ENCODE assay signal across 14 cellular contexts in the genomic region with DNA sequence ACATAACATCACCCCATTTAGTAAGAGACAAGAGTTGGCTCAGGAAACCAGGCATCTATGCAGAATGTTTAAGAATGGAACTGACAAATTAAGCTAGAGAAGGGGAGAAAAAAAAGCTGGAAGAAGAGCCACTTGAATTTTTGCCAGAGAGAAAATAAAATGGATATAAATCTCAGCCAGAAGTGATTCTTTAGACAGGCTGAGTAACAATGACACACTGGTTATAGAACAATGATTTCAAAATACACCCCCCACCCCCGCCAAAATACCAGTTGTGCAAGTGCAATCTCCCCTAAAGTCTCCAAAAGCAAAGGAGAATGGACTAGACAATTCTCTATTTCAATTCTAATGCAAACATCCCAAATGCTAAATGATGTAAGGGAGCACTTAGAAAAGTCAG. TPM values are rescaled to one million over a fixed set of nuclear protein-coding genes. Genes with fewer than 3 reads are reported as not detected.
DNase-seq lines count a peak whose midpoint lies in the region; ATAC-seq and TF ChIP-seq lines count a peak whose summit lies in the region.
"Had no signal": no experiment of that assay in that cellular context is flagged by ENCODE, and none has a peak within 500 bp of the region (broad histone marks: within the 10 kb centered on the region; RNA-seq: fewer than 3 reads in every experiment).

No MANE protein-coding gene starts in this region.

- peaks cover 0 to 29% of the 10 kb centered on the region in 2 donors for H3K36me3 ChIP-seq in gastroesophageal sphincter
- H3K36me3 ChIP-seq in subcutaneous abdominal adipose tissue (ENCODE audit: control insufficient read depth in 5 of 5, insufficient read depth in 5 of 5, low read length in 5 of 5): peaks cover 0 to 20% (median 2%) of the 10 kb centered on the region in 5 donors

- H3K9me3 ChIP-seq in gastroesophageal sphincter (no peaks in the 10 kb centered on the region), subcutaneous abdominal adipose tissue (ENCODE audit: control insufficient read depth in 5 of 5, low read length in 5 of 5) (no peaks in the 10 kb centered on the region)

- H3K27me3 ChIP-seq in gastroesophageal sphincter (no peaks in the 10 kb centered on the region), subcutaneous abdominal adipose tissue (ENCODE audit: control insufficient read depth in 5 of 5, insufficient read depth in 4 of 5, low read length in 5 of 5) (no peaks in the 10 kb centered on the region)

- H3K4me1 ChIP-seq in gastroesophageal sphincter (peaks cover 14 to 62% (median 30%) of the 10 kb centered on the region in 3 donors), subcutaneous abdominal adipose tissue (ENCODE audit: control insufficient read depth in 5 of 5, insufficient read depth in 5 of 5, low read length in 5 of 5) (peaks cover 0 to 34% (median 29%) of the 10 kb centered on the region in 5 donors)

- TF ChIP-seq POLR2A in gastroesophageal sphincter (IDR thresholded peaks at IDR 0.05): no peak

- H3K27ac ChIP-seq in gastroesophageal sphincter (peak overlapping the region in 3 of 4 donors; percentile 46 to 79 (median 58)), subcutaneous abdominal adipose tissue (ENCODE audit: low read depth, low read length) (peak overlapping the region; percentile 39)

- TF ChIP-seq CTCF in gastroesophageal sphincter (IDR thresholded peaks at IDR 0.05): no peak

- no peak overlapping the region for H3K4me3 ChIP-seq in gastroesophageal sphincter
- no peak overlapping the region for H3K4me3 ChIP-seq in subcutaneous abdominal adipose tissue (ENCODE audit: low read depth in 1 of 5, low read length in 5 of 5)

- no peaks in the 10 kb centered on the region for H3K9me3 Mint-ChIP-seq in activated T-cell treated with anti-CD3 and anti-CD28 coated beads, Interleukin-2, amount 50 U/mL, for 72 hours
- H3K9me3 Mint-ChIP-seq: T-cell had no signal

- no peak for DNase-seq in activated T-cell treated with anti-CD3 and anti-CD28 coated beads, Interleukin-2, amount 50 U/mL, for 72 hours
- DNase-seq in activated T-cell treated with anti-CD3 and anti-CD28 coated beads, Interleukin-2, amount 50 U/mL, for 48 hours: no peak
- peak; percentile 52 for DNase-seq in amniotic epithelial cell (ENCODE audit: low read depth)
- DNase-seq in KG1 (lab: John Stamatoyannopoulos, UW): no peak
- DNase-seq in amygdala (lab: John Stamatoyannopoulos, UW): no peak
- DNase-seq: ACHN; DMS79; erythroblast; NCI-H1436 treated with DMSO at 0.1 percent for 48 hours; NK-92 treated with Interleukin-12 subunit alpha and Interleukin-12 subunit beta, amount 100 ng/mL, for 24 hours; T-cell had no signal

- peaks cover 7 to 13% of the 10 kb centered on the region in 2 donors for H3K36me3 Mint-ChIP-seq in activated T-cell treated with anti-CD3 and anti-CD28 coated beads, Interleukin-2, amount 50 U/mL, for 72 hours (ENCODE audit: insufficient read depth in 2 of 2)

- ATAC-seq in activated T-cell treated with anti-CD3 and anti-CD28 coated beads, Interleukin-2, amount 50 U/mL, for 72 hours (replicated peaks in 1 of 2): no peak
- ATAC-seq in gastroesophageal sphincter (peak; percentile 52), HG02981 (IDR thresholded peaks at IDR 0.05; ENCODE audit: unreplicated experiment) (no peak)
- ATAC-seq: T-cell had no signal

- no peaks in the 10 kb centered on the region for H3K27me3 Mint-ChIP-seq in activated T-cell treated with anti-CD3 and anti-CD28 coated beads, Interleukin-2, amount 50 U/mL, for 72 hours (ENCODE audit: low read depth)
- H3K27me3 Mint-ChIP-seq: T-cell had no signal

- H3K9ac ChIP-seq in subcutaneous abdominal adipose tissue (ENCODE audit: low read length in 5 of 5): no peak overlapping the region

- WGBS in gastroesophageal sphincter (ENCODE audit: low coverage in 1 of 2), 2 donors: 0 to 15% methylated on average over 1 of the region's 1 CpG

- H3K4me3 Mint-ChIP-seq in activated T-cell treated with anti-CD3 and anti-CD28 coated beads, Interleukin-2, amount 50 U/mL, for 72 hours: no peak overlapping the region
- H3K4me3 Mint-ChIP-seq: T-cell had no signal

- TF ChIP-seq EP300 in gastroesophageal sphincter (IDR thresholded peaks at IDR 0.05): no peak

- peak overlapping the region; percentile 33 for H3K27ac Mint-ChIP-seq in activated T-cell treated with anti-CD3 and anti-CD28 coated beads, Interleukin-2, amount 50 U/mL, for 72 hours
- H3K27ac Mint-ChIP-seq: T-cell had no signal

- peaks cover 8% of the 10 kb centered on the region for H3K4me1 Mint-ChIP-seq in activated T-cell treated with anti-CD3 and anti-CD28 coated beads, Interleukin-2, amount 50 U/mL, for 72 hours (ENCODE audit: low read depth)

RNA-seq across cellular contexts. Expression of a gene that starts 22.4 kb away (rescaled TPM):
- 10 to 100 TPM; 46.0 to 52.8 TPM for total RNA-seq in activated T-cell treated with anti-CD3 and anti-CD28 coated beads, Interleukin-2, amount 50 U/mL, for 72 hours
- total RNA-seq in gastroesophageal sphincter: 10 to 100 TPM; 33.3 to 53.0 (median 41.1) TPM

RNA-seq across cellular contexts. Expression of a gene that starts 26.4 kb away (rescaled TPM):
- total RNA-seq in activated T-cell treated with anti-CD3 and anti-CD28 coated beads, Interleukin-2, amount 50 U/mL, for 72 hours: 10 to 100 TPM; 18.4 to 19.7 TPM
- total RNA-seq in gastroesophageal sphincter: 10 to 100 TPM; 22.1 to 27.5 (median 26.2) TPM

RNA-seq across cellular contexts. Expression of a gene that starts 29.3 kb away (rescaled TPM):
- total RNA-seq in activated T-cell treated with anti-CD3 and anti-CD28 coated beads, Interleukin-2, amount 50 U/mL, for 72 hours: 10 to 100 TPM; 32.3 to 34.9 TPM
- 10 to 100 TPM; 27.6 to 39.8 (median 33.6) TPM for total RNA-seq in gastroesophageal sphincter

RNA-seq across cellular contexts. Expression of a gene that starts 39.7 kb away (rescaled TPM):
- total RNA-seq in activated T-cell treated with anti-CD3 and anti-CD28 coated beads, Interleukin-2, amount 50 U/mL, for 72 hours: 1 to 10 TPM; 1.4 to 1.8 TPM
- total RNA-seq in gastroesophageal sphincter: 1 to 10 TPM in 2 of 4 donors, under 1 TPM in 2; 0.62 to 3.0 (median 1.0) TPM
